In the genomic region with DNA sequence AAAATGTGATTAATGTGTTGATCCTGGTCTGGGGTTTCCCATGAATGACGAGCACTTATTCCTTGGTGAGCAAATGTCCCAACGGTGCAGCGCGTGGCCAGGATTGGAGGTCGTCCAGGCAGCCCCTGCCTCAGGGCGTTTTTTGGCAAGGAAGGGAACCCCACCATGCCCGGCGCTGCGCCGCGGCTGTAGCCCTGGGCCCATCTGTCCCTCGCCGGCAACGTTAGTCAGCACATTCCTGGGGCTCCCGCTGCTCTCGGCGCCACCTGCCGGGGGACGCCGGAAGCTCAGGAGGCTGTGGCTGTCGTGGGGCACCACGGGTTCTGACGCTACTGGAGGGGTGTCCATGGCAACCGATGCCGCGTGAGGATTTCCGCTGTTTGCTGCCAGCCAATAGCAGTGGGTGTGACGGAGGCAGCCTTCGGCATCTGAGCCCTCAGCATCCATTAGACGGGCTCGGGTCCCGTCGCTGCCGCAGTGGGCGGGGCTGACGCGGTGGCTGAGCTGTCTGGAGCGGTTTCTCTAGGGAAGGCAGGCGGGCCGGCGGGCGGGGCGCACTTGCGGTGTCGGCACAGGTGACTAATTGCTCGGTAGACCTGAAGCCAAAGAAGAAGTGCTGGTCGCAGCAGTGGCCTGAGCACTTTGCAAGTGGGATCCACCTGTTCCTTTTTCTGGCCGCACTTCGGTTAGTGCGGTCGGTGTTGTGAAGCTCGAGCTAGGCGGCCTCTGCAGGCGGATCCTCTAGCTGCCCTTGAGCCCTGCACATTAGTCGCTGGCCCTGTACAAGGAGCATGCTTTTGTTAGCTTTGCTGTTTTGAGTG, we compare ENCODE assay signal across 1 cellular context.
TF ChIP-seq lines count a peak whose summit lies in the region.

No MANE protein-coding gene starts in this region.

TF ChIP-seq in K562, 482 proteins besides CTCF, POLR2A, EP300 and RAD21 (continued from another document):
- TF ChIP-seq, protein P1, sequence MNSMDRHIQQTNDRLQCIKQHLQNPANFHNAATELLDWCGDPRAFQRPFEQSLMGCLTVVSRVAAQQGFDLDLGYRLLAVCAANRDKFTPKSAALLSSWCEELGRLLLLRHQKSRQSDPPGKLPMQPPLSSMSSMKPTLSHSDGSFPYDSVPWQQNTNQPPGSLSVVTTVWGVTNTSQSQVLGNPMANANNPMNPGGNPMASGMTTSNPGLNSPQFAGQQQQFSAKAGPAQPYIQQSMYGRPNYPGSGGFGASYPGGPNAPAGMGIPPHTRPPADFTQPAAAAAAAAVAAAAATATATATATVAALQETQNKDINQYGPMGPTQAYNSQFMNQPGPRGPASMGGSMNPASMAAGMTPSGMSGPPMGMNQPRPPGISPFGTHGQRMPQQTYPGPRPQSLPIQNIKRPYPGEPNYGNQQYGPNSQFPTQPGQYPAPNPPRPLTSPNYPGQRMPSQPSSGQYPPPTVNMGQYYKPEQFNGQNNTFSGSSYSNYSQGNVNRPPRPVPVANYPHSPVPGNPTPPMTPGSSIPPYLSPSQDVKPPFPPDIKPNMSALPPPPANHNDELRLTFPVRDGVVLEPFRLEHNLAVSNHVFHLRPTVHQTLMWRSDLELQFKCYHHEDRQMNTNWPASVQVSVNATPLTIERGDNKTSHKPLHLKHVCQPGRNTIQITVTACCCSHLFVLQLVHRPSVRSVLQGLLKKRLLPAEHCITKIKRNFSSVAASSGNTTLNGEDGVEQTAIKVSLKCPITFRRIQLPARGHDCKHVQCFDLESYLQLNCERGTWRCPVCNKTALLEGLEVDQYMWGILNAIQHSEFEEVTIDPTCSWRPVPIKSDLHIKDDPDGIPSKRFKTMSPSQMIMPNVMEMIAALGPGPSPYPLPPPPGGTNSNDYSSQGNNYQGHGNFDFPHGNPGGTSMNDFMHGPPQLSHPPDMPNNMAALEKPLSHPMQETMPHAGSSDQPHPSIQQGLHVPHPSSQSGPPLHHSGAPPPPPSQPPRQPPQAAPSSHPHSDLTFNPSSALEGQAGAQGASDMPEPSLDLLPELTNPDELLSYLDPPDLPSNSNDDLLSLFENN (IDR thresholded peaks at IDR 0.05; ENCODE audit: low read depth in 2 of 2, low read length in 2 of 2): 0 out of 4 replicates have a peak, but pooled peaks of 1 of the 2 experiments have one; percentile 23
- peak; percentile 100 for TF ChIP-seq NFE2 (IDR thresholded peaks at IDR 0.05; ENCODE audit: low read depth)
- peak; percentile 96 for TF ChIP-seq TEAD4 (IDR thresholded peaks at IDR 0.05; ENCODE audit: low read length)
- TF ChIP-seq TEAD4 (CRISPR knock-in tag; IDR thresholded peaks at IDR 0.05; ENCODE audit: borderline replicate concordance): peak; percentile 99
- TF ChIP-seq, protein P2, sequence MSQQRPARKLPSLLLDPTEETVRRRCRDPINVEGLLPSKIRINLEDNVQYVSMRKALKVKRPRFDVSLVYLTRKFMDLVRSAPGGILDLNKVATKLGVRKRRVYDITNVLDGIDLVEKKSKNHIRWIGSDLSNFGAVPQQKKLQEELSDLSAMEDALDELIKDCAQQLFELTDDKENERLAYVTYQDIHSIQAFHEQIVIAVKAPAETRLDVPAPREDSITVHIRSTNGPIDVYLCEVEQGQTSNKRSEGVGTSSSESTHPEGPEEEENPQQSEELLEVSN (IDR thresholded peaks at IDR 0.05; ENCODE audit: borderline replicate concordance in 1 of 2, extremely low read depth in 1 of 2, insufficient read depth in 1 of 2, insufficient read length in 1 of 2, low read depth in 1 of 2, low read length in 1 of 2, poor library complexity in 1 of 2, severe bottlenecking in 1 of 2): peak in 1 of 2 experiments; percentile 62
- TF ChIP-seq XRCC5 (IDR thresholded peaks at IDR 0.05; ENCODE audit: low read depth, low read length): peak; percentile 91
- TF ChIP-seq ZKSCAN1 (IDR thresholded peaks at IDR 0.05; ENCODE audit: low read depth, low read length): 0 out of 2 replicates have a peak, but pooled peaks have one; percentile 39
- TF ChIP-seq, protein P3, sequence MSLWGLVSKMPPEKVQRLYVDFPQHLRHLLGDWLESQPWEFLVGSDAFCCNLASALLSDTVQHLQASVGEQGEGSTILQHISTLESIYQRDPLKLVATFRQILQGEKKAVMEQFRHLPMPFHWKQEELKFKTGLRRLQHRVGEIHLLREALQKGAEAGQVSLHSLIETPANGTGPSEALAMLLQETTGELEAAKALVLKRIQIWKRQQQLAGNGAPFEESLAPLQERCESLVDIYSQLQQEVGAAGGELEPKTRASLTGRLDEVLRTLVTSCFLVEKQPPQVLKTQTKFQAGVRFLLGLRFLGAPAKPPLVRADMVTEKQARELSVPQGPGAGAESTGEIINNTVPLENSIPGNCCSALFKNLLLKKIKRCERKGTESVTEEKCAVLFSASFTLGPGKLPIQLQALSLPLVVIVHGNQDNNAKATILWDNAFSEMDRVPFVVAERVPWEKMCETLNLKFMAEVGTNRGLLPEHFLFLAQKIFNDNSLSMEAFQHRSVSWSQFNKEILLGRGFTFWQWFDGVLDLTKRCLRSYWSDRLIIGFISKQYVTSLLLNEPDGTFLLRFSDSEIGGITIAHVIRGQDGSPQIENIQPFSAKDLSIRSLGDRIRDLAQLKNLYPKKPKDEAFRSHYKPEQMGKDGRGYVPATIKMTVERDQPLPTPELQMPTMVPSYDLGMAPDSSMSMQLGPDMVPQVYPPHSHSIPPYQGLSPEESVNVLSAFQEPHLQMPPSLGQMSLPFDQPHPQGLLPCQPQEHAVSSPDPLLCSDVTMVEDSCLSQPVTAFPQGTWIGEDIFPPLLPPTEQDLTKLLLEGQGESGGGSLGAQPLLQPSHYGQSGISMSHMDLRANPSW (CRISPR knock-in tag; IDR thresholded peaks at IDR 0.05): no peak
- no peak for TF ChIP-seq HMG20B (CRISPR knock-in tag; IDR thresholded peaks at IDR 0.05)
- TF ChIP-seq MTA2 (IDR thresholded peaks at IDR 0.05; ENCODE audit: low read depth): no peak
- TF ChIP-seq HSF4 (CRISPR knock-in tag; IDR thresholded peaks at IDR 0.05; ENCODE audit: borderline replicate concordance): no peak
- TF ChIP-seq, protein P4, sequence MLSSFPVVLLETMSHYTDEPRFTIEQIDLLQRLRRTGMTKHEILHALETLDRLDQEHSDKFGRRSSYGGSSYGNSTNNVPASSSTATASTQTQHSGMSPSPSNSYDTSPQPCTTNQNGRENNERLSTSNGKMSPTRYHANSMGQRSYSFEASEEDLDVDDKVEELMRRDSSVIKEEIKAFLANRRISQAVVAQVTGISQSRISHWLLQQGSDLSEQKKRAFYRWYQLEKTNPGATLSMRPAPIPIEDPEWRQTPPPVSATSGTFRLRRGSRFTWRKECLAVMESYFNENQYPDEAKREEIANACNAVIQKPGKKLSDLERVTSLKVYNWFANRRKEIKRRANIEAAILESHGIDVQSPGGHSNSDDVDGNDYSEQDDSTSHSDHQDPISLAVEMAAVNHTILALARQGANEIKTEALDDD (IDR thresholded peaks at IDR 0.05): 0 out of 2 replicates have a peak, but pooled peaks have one; percentile 25
- TF ChIP-seq HNRNPUL1 (IDR thresholded peaks at IDR 0.05; ENCODE audit: low read length): no peak
- peak; percentile 84; the same call in 1 of the 2 replicates for TF ChIP-seq ZBTB1 (CRISPR knock-in tag; IDR thresholded peaks at IDR 0.05; ENCODE audit: borderline replicate concordance, low read depth)
- TF ChIP-seq ZZZ3 (IDR thresholded peaks at IDR 0.05): no peak
- TF ChIP-seq NR4A1 (CRISPR knock-in tag; IDR thresholded peaks at IDR 0.05): no peak
- no peak; the same call in 1 of the 2 replicates for TF ChIP-seq NR4A1 (tag; IDR thresholded peaks at IDR 0.05)
- TF ChIP-seq JUN (IDR thresholded peaks at IDR 0.05; ENCODE audit: borderline replicate concordance, low read depth, low read length): peak; percentile 56; the same call in 1 of the 2 replicates
- peak; percentile 50; the same call in 1 of the 2 replicates for TF ChIP-seq JUN (CRISPR knock-in tag; IDR thresholded peaks at IDR 0.05; ENCODE audit: borderline replicate concordance)
- TF ChIP-seq, protein P5, sequence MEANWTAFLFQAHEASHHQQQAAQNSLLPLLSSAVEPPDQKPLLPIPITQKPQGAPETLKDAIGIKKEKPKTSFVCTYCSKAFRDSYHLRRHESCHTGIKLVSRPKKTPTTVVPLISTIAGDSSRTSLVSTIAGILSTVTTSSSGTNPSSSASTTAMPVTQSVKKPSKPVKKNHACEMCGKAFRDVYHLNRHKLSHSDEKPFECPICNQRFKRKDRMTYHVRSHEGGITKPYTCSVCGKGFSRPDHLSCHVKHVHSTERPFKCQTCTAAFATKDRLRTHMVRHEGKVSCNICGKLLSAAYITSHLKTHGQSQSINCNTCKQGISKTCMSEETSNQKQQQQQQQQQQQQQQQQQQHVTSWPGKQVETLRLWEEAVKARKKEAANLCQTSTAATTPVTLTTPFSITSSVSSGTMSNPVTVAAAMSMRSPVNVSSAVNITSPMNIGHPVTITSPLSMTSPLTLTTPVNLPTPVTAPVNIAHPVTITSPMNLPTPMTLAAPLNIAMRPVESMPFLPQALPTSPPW (CRISPR knock-in tag; IDR thresholded peaks at IDR 0.05): peak; percentile 35; the same call in 1 of the 2 replicates
- peak; percentile 97 for TF ChIP-seq HDAC2 (IDR thresholded peaks at IDR 0.05)
- TF ChIP-seq ZNF146 (CRISPR knock-in tag; IDR thresholded peaks at IDR 0.05; ENCODE audit: unreplicated experiment): no peak
- TF ChIP-seq RBM17 (IDR thresholded peaks at IDR 0.05; ENCODE audit: borderline replicate concordance, low read depth, low read length): no peak
